1 cellular context compared by ENCODE assay signal in genomic region chr11:66080055-66080817, GRCh38.
TF ChIP-seq lines count a peak whose summit lies in the region.

No MANE protein-coding gene starts in this region.

TF ChIP-seq in K562, 482 proteins besides CTCF, POLR2A, EP300 and RAD21:
- TF ChIP-seq ZNF143 (CRISPR knock-in tag; IDR thresholded peaks at IDR 0.05) (no peak), BCOR (IDR thresholded peaks at IDR 0.05) (peak; percentile 62; the same call in 1 of the 2 replicates), SMARCA4 (IDR thresholded peaks at IDR 0.05) (0 out of 2 replicates have a peak, but pooled peaks have one; percentile 19), KLF1 (tag; IDR thresholded peaks at IDR 0.05) (no peak), HNRNPL (IDR thresholded peaks at IDR 0.05; ENCODE audit: low read depth, low read length) (no peak), TEAD4 (IDR thresholded peaks at IDR 0.05; ENCODE audit: low read length) (0 out of 2 replicates have a peak, but pooled peaks have one; percentile 39), TEAD4 (CRISPR knock-in tag; IDR thresholded peaks at IDR 0.05; ENCODE audit: borderline replicate concordance) (no peak), MYBL2 (IDR thresholded peaks at IDR 0.05; ENCODE audit: low read depth) (peak; percentile 72), MYBL2 (CRISPR knock-in tag; IDR thresholded peaks at IDR 0.05; ENCODE audit: borderline replicate concordance) (no peak), ZNF384 (IDR thresholded peaks at IDR 0.05; ENCODE audit: low read depth, low read length) (peak; percentile 82), KLF13 (tag; IDR thresholded peaks at IDR 0.05; ENCODE audit: borderline replicate concordance, low read depth) (peak; percentile 92; the same call in 1 of the 2 replicates), ATF3 (IDR thresholded peaks at IDR 0.05) (peak; percentile 72), ATF3 (CRISPR knock-in tag; conservative IDR thresholded peaks at IDR 0.05) (no peak), TOE1 (IDR thresholded peaks at IDR 0.05; ENCODE audit: borderline replicate concordance) (0 out of 2 replicates have a peak, but pooled peaks have one; percentile 20), TOE1 (CRISPR knock-in tag; IDR thresholded peaks at IDR 0.05; ENCODE audit: borderline replicate concordance, low read depth) (no peak), ZNF407 (IDR thresholded peaks at IDR 0.05; ENCODE audit: low read depth) (no peak), PKNOX1 (IDR thresholded peaks at IDR 0.05) (peak; percentile 54), ZNF785 (CRISPR knock-in tag; IDR thresholded peaks at IDR 0.05) (no peak), RCOR1 (IDR thresholded peaks at IDR 0.05; ENCODE audit: borderline replicate concordance in 1 of 2, low read depth in 2 of 2, low read length in 2 of 2) (peak in 1 of 2 experiments; percentile 75; a peak in 1 of 4 replicates), ADNP (tag; IDR thresholded peaks at IDR 0.05) (peak; percentile 80), HDAC2 (IDR thresholded peaks at IDR 0.05) (peak; percentile 20; the same call in 1 of the 2 replicates), TARDBP (IDR thresholded peaks at IDR 0.05) (0 out of 2 replicates have a peak, but pooled peaks have one; percentile 14), ESRRA (IDR thresholded peaks at IDR 0.05; ENCODE audit: borderline replicate concordance, low read depth) (peak; percentile 95), ZNF512 (tag; IDR thresholded peaks at IDR 0.05) (no peak), HDAC1 (IDR thresholded peaks at IDR 0.05) (peak in 1 of 2 experiments; percentile 32; a peak in 1 of 4 replicates), JUNB (CRISPR knock-in tag; conservative IDR thresholded peaks at IDR 0.05) (no peak), NFE2 (IDR thresholded peaks at IDR 0.05; ENCODE audit: low read depth) (0 out of 2 replicates have a peak, but pooled peaks have one; percentile 16), SP1 (CRISPR knock-in tag; IDR thresholded peaks at IDR 0.05) (peak; percentile 31; the same call in 1 of the 2 replicates), JUN (IDR thresholded peaks at IDR 0.05; ENCODE audit: borderline replicate concordance, low read depth, low read length) (0 out of 2 replicates have a peak, but pooled peaks have one; percentile 1), JUN (CRISPR knock-in tag; IDR thresholded peaks at IDR 0.05; ENCODE audit: borderline replicate concordance) (no peak), KDM1A (IDR thresholded peaks at IDR 0.05) (peak in 1 of 2 experiments; percentile 52; a peak in 1 of 4 replicates), TEAD1 (CRISPR knock-in tag; IDR thresholded peaks at IDR 0.05) (0 out of 4 replicates have a peak, but pooled peaks of 1 of the 2 experiments have one; percentile 53), EP400 (IDR thresholded peaks at IDR 0.05) (0 out of 2 replicates have a peak, but pooled peaks have one; percentile 13), JUND (IDR thresholded peaks at IDR 0.05; ENCODE audit: borderline replicate concordance, low read depth, low read length) (peak; percentile 73; the same call in 1 of the 2 replicates), JUND (tag; IDR thresholded peaks at IDR 0.05; ENCODE audit: borderline replicate concordance, low read depth, low read length) (peak; percentile 70; the same call in 1 of the 3 replicates), ATF7 (IDR thresholded peaks at IDR 0.05) (0 out of 2 replicates have a peak, but pooled peaks have one; percentile 16), DPF2 (IDR thresholded peaks at IDR 0.05) (0 out of 2 replicates have a peak, but pooled peaks have one; percentile 41), ZFX (CRISPR knock-in tag; IDR thresholded peaks at IDR 0.05) (0 out of 2 replicates have a peak, but pooled peaks have one; percentile 21)
